ENCODE assay signal across 7 cellular contexts in the genomic region with DNA sequence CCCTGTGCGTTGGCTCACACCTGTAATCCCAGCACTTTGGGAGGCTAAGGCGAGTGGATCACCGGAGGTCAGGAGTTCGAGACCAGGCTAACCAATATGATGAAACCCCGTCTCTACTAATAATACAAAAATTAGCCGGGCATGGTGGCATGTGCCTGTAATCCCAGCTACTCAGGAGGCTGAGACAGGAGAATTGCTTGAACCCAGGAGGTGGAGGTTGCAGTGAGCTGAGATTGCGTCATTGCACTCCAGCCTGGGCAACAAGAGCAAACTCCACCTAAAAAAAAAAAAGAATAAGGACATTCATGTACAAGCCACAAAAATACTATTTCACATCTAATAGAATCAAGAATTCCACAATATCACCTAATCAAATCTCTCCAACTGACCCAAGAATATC. TPM values are rescaled to one million over a fixed set of nuclear protein-coding genes. Genes with fewer than 3 reads are reported as not detected.
"Had no signal": no experiment of that assay in that cellular context is flagged by ENCODE, and none has a peak within 500 bp of the region (broad histone marks: within the 10 kb centered on the region; RNA-seq: fewer than 3 reads in every experiment).

No MANE protein-coding gene starts in this region.

RNA-seq across cellular contexts. Expression of a gene that starts 38.2 kb away (rescaled TPM):
- total RNA-seq: activated CD4-positive, alpha-beta memory T cell treated with anti-CD3 and anti-CD28 coated beads for 36 hours; activated CD4-positive, alpha-beta T cell treated with anti-CD3 and anti-CD28 coated beads, Interleukin-2, amount 10 ng/mL, durations not matched to agents 24 days and 14 days; activated CD8-positive, alpha-beta T cell treated with anti-CD3 and anti-CD28 coated beads for 36 hours; activated naive CD4-positive, alpha-beta T cell treated with anti-CD3 and anti-CD28 coated beads for 36 hours; activated T-helper 1 cell treated with anti-CD3 and anti-CD28 coated beads, Interleukin-12 subunit alpha, Interleukin-12 subunit beta, Interleukin-2, Interleukin-4 antibody, amounts not matched to agents 30 ng/mL and 10 ng/mL and 1 ng/mL, durations not matched to agents 14 hours and 24 hours and 36 hours; activated T-helper 17 cell treated with anti-CD3 and anti-CD28 coated beads, Interleukin-2, amount 50 U/mL, for 72 hours; ascending aorta had no signal
